In genomic region chr2:54706622-54707021, GRCh38 we compare ENCODE assay signal across 1 cellular context.
TF ChIP-seq lines count a peak whose summit lies in the region.

No MANE protein-coding gene starts in this region.

TF ChIP-seq in HepG2, 621 proteins besides CTCF, POLR2A, EP300 and RAD21 (continued from another document and continues in another):
- TF ChIP-seq, protein P1, sequence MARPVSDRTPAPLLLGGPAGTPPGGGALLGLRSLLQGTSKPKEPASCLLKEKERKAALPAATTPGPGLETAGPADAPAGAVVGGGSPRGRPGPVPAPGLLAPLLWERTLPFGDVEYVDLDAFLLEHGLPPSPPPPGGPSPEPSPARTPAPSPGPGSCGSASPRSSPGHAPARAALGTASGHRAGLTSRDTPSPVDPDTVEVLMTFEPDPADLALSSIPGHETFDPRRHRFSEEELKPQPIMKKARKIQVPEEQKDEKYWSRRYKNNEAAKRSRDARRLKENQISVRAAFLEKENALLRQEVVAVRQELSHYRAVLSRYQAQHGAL (CRISPR knock-in tag; IDR thresholded peaks at IDR 0.05; ENCODE audit: not compliant biosample characterization): no peak
- 0 out of 2 replicates have a peak, but pooled peaks have one; percentile 21 for TF ChIP-seq YEATS4 (CRISPR knock-in tag; IDR thresholded peaks at IDR 0.05; ENCODE audit: borderline replicate concordance)
- no peak for TF ChIP-seq RELA (CRISPR knock-in tag; IDR thresholded peaks at IDR 0.05)
- peak; percentile 40; the same call in 1 of the 2 replicates for TF ChIP-seq ZFX (CRISPR knock-in tag; IDR thresholded peaks at IDR 0.05; ENCODE audit: low read depth)
- TF ChIP-seq, protein P2, sequence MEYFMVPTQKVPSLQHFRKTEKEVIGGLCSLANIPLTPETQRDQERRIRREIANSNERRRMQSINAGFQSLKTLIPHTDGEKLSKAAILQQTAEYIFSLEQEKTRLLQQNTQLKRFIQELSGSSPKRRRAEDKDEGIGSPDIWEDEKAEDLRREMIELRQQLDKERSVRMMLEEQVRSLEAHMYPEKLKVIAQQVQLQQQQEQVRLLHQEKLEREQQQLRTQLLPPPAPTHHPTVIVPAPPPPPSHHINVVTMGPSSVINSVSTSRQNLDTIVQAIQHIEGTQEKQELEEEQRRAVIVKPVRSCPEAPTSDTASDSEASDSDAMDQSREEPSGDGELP (IDR thresholded peaks at IDR 0.05; ENCODE audit: borderline replicate concordance, low read depth): peak; percentile 99
- no peak for TF ChIP-seq PREB (CRISPR knock-in tag; IDR thresholded peaks at IDR 0.05)
- peak; percentile 33; the same call in 1 of the 2 replicates for TF ChIP-seq TCF7 (IDR thresholded peaks at IDR 0.05; ENCODE audit: low read depth)
- no peak for TF ChIP-seq ZBTB2 (CRISPR knock-in tag; IDR thresholded peaks at IDR 0.05; ENCODE audit: low read depth)
- TF ChIP-seq MBNL3 (CRISPR knock-in tag; conservative IDR thresholded peaks at IDR 0.05): no peak
- TF ChIP-seq AKAP8 (CRISPR knock-in tag; IDR thresholded peaks at IDR 0.05): no peak
- TF ChIP-seq, protein P3, sequence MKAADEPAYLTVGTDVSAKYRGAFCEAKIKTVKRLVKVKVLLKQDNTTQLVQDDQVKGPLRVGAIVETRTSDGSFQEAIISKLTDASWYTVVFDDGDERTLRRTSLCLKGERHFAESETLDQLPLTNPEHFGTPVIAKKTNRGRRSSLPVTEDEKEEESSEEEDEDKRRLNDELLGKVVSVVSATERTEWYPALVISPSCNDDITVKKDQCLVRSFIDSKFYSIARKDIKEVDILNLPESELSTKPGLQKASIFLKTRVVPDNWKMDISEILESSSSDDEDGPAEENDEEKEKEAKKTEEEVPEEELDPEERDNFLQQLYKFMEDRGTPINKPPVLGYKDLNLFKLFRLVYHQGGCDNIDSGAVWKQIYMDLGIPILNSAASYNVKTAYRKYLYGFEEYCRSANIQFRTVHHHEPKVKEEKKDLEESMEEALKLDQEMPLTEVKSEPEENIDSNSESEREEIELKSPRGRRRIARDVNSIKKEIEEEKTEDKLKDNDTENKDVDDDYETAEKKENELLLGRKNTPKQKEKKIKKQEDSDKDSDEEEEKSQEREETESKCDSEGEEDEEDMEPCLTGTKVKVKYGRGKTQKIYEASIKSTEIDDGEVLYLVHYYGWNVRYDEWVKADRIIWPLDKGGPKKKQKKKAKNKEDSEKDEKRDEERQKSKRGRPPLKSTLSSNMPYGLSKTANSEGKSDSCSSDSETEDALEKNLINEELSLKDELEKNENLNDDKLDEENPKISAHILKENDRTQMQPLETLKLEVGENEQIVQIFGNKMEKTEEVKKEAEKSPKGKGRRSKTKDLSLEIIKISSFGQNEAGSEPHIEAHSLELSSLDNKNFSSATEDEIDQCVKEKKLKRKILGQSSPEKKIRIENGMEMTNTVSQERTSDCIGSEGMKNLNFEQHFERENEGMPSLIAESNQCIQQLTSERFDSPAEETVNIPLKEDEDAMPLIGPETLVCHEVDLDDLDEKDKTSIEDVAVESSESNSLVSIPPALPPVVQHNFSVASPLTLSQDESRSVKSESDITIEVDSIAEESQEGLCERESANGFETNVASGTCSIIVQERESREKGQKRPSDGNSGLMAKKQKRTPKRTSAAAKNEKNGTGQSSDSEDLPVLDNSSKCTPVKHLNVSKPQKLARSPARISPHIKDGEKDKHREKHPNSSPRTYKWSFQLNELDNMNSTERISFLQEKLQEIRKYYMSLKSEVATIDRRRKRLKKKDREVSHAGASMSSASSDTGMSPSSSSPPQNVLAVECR (CRISPR knock-in tag; IDR thresholded peaks at IDR 0.05; ENCODE audit: borderline replicate concordance): no peak; the same call in 1 of the 2 replicates
- TF ChIP-seq ZNF225 (CRISPR knock-in tag; IDR thresholded peaks at IDR 0.05): no peak
- TF ChIP-seq, protein P4, sequence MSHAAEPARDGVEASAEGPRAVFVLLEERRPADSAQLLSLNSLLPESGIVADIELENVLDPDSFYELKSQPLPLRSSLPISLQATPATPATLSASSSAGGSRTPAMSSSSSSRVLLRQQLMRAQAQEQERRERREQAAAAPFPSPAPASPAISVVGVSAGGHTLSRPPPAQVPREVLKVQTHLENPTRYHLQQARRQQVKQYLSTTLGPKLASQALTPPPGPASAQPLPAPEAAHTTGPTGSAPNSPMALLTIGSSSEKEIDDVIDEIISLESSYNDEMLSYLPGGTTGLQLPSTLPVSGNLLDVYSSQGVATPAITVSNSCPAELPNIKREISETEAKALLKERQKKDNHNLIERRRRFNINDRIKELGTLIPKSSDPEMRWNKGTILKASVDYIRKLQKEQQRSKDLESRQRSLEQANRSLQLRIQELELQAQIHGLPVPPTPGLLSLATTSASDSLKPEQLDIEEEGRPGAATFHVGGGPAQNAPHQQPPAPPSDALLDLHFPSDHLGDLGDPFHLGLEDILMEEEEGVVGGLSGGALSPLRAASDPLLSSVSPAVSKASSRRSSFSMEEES (CRISPR knock-in tag; IDR thresholded peaks at IDR 0.05): 0 out of 2 replicates have a peak, but pooled peaks have one; percentile 25
- TF ChIP-seq, protein P5, sequence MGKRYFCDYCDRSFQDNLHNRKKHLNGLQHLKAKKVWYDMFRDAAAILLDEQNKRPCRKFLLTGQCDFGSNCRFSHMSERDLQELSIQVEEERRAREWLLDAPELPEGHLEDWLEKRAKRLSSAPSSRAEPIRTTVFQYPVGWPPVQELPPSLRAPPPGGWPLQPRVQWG (CRISPR knock-in tag; IDR thresholded peaks at IDR 0.05; ENCODE audit: borderline replicate concordance, low read depth): no peak
- no peak for TF ChIP-seq PBX3 (CRISPR knock-in tag; IDR thresholded peaks at IDR 0.05; ENCODE audit: borderline replicate concordance)
- no peak for TF ChIP-seq HDAC1 (CRISPR knock-in tag; IDR thresholded peaks at IDR 0.05)
- no peak for TF ChIP-seq ZNF713 (CRISPR knock-in tag; IDR thresholded peaks at IDR 0.05)
- TF ChIP-seq ZBTB49 (CRISPR knock-in tag; IDR thresholded peaks at IDR 0.05; ENCODE audit: borderline replicate concordance): no peak
- no peak for TF ChIP-seq FOXO1 (CRISPR knock-in tag; IDR thresholded peaks at IDR 0.05)
- TF ChIP-seq KLF12 (CRISPR knock-in tag; IDR thresholded peaks at IDR 0.05; ENCODE audit: borderline replicate concordance): no peak
- TF ChIP-seq NR1H2 (CRISPR knock-in tag; IDR thresholded peaks at IDR 0.05; ENCODE audit: borderline replicate concordance, low read depth): no peak
- TF ChIP-seq GATAD2A (CRISPR knock-in tag; IDR thresholded peaks at IDR 0.05): 0 out of 2 replicates have a peak, but pooled peaks have one; percentile 22
- no peak for TF ChIP-seq HNRNPK (IDR thresholded peaks at IDR 0.05; ENCODE audit: low read depth, low read length, poor library complexity, severe bottlenecking)
- no peak for TF ChIP-seq ZNF569 (CRISPR knock-in tag; IDR thresholded peaks at IDR 0.05; ENCODE audit: borderline replicate concordance)
- TF ChIP-seq ZSCAN29 (CRISPR knock-in tag; conservative IDR thresholded peaks at IDR 0.05): no peak
- TF ChIP-seq, protein P6, sequence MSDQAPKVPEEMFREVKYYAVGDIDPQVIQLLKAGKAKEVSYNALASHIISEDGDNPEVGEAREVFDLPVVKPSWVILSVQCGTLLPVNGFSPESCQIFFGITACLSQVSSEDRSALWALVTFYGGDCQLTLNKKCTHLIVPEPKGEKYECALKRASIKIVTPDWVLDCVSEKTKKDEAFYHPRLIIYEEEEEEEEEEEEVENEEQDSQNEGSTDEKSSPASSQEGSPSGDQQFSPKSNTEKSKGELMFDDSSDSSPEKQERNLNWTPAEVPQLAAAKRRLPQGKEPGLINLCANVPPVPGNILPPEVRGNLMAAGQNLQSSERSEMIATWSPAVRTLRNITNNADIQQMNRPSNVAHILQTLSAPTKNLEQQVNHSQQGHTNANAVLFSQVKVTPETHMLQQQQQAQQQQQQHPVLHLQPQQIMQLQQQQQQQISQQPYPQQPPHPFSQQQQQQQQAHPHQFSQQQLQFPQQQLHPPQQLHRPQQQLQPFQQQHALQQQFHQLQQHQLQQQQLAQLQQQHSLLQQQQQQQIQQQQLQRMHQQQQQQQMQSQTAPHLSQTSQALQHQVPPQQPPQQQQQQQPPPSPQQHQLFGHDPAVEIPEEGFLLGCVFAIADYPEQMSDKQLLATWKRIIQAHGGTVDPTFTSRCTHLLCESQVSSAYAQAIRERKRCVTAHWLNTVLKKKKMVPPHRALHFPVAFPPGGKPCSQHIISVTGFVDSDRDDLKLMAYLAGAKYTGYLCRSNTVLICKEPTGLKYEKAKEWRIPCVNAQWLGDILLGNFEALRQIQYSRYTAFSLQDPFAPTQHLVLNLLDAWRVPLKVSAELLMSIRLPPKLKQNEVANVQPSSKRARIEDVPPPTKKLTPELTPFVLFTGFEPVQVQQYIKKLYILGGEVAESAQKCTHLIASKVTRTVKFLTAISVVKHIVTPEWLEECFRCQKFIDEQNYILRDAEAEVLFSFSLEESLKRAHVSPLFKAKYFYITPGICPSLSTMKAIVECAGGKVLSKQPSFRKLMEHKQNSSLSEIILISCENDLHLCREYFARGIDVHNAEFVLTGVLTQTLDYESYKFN (CRISPR knock-in tag; conservative IDR thresholded peaks at IDR 0.05): peak; percentile 60; the same call in 1 of the 2 replicates
- TF ChIP-seq, protein P7, sequence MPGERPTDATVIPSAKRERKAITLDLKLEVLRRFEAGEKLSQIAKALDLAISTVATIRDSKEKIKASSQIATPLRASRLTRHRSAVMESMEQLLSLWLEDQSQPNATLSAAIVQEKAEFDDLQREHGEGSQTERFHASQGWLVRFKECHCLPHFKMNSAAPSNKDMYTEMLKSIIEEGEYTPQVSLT (CRISPR knock-in tag; IDR thresholded peaks at IDR 0.05; ENCODE audit: borderline replicate concordance, low read depth): no peak
- TF ChIP-seq ETV5 (CRISPR knock-in tag; IDR thresholded peaks at IDR 0.05; ENCODE audit: borderline replicate concordance): no peak
- TF ChIP-seq ELF1 (CRISPR knock-in tag; IDR thresholded peaks at IDR 0.05): no peak
- no peak for TF ChIP-seq ZNF839 (CRISPR knock-in tag; IDR thresholded peaks at IDR 0.05; ENCODE audit: borderline replicate concordance)
- TF ChIP-seq, protein P8, sequence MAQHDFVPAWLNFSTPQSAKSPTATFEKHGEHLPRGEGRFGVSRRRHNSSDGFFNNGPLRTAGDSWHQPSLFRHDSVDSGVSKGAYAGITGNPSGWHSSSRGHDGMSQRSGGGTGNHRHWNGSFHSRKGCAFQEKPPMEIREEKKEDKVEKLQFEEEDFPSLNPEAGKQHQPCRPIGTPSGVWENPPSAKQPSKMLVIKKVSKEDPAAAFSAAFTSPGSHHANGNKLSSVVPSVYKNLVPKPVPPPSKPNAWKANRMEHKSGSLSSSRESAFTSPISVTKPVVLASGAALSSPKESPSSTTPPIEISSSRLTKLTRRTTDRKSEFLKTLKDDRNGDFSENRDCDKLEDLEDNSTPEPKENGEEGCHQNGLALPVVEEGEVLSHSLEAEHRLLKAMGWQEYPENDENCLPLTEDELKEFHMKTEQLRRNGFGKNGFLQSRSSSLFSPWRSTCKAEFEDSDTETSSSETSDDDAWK (CRISPR knock-in tag; IDR thresholded peaks at IDR 0.05): no peak
- TF ChIP-seq MXD3 (CRISPR knock-in tag; IDR thresholded peaks at IDR 0.05): no peak
- TF ChIP-seq RFXAP (CRISPR knock-in tag; IDR thresholded peaks at IDR 0.05; ENCODE audit: borderline replicate concordance): no peak
- no peak for TF ChIP-seq CCDC6 (CRISPR knock-in tag; IDR thresholded peaks at IDR 0.05)
- TF ChIP-seq GABPA (IDR thresholded peaks at IDR 0.05; ENCODE audit: low read depth, low read length): no peak
- TF ChIP-seq GABPA (CRISPR knock-in tag; IDR thresholded peaks at IDR 0.05; ENCODE audit: low read depth): no peak
- no peak for TF ChIP-seq ZNF577 (CRISPR knock-in tag; IDR thresholded peaks at IDR 0.05; ENCODE audit: borderline replicate concordance, low read depth)
- TF ChIP-seq ZNF484 (CRISPR knock-in tag; IDR thresholded peaks at IDR 0.05; ENCODE audit: borderline replicate concordance, low read depth): no peak
